In genomic region chr13:21435231-21435630, GRCh38 we compare ENCODE assay signal across 9 cellular contexts. TPM values are rescaled to one million over a fixed set of nuclear protein-coding genes. Genes with fewer than 3 reads are reported as not detected.
DNase-seq lines count a peak whose midpoint lies in the region; ATAC-seq and TF ChIP-seq lines count a peak whose summit lies in the region.
"Had no signal": no experiment of that assay in that cellular context is flagged by ENCODE, and none has a peak within 500 bp of the region (broad histone marks: within the 10 kb centered on the region; RNA-seq: fewer than 3 reads in every experiment).

No MANE protein-coding gene starts in this region.

- peaks cover 36% of the 10 kb centered on the region for H3K4me1 Mint-ChIP-seq in activated T-cell treated with anti-CD3 and anti-CD28 coated beads, Interleukin-2, amount 50 U/mL, for 72 hours (ENCODE audit: low read depth)
- peaks cover 42% of the 10 kb centered on the region for H3K4me1 Mint-ChIP-seq in activated T-cell treated with anti-CD3 and anti-CD28 coated beads, Interleukin-2, amount 50 U/mL, for 4 hours (ENCODE audit: low read depth)
- peaks cover 28% of the 10 kb centered on the region for H3K4me1 Mint-ChIP-seq in activated naive CD8-positive, alpha-beta T cell treated with anti-CD3 and anti-CD28 coated beads for 36 hours
- H3K4me1 Mint-ChIP-seq in immature natural killer cell = peaks cover 65 to 82% of the 10 kb centered on the region in 2 donors
- no peaks in the 10 kb centered on the region for H3K4me1 Mint-ChIP-seq in nephron progenitor cell

- H3K27ac ChIP-seq in stomach = peak overlapping the region in 4 of 5 donors; percentile 59 to 89 (median 72)

- TF ChIP-seq CTCF in stomach (IDR thresholded peaks at IDR 0.05) = no peak
- no peak for TF ChIP-seq CTCF in nephron progenitor cell (IDR thresholded peaks at IDR 0.05)

- H3K36me3 Mint-ChIP-seq in activated T-cell treated with anti-CD3 and anti-CD28 coated beads, Interleukin-2, amount 50 U/mL, for 72 hours (ENCODE audit: insufficient read depth in 2 of 2) = peaks cover 6 to 27% of the 10 kb centered on the region in 2 donors
- H3K36me3 Mint-ChIP-seq in activated T-cell treated with anti-CD3 and anti-CD28 coated beads, Interleukin-2, amount 50 U/mL, for 4 hours (ENCODE audit: insufficient read depth) = peaks cover 28% of the 10 kb centered on the region
- H3K36me3 Mint-ChIP-seq in activated naive CD8-positive, alpha-beta T cell treated with anti-CD3 and anti-CD28 coated beads for 36 hours = peaks cover 55% of the 10 kb centered on the region
- H3K36me3 Mint-ChIP-seq in immature natural killer cell (peaks cover under 1 to 19% (median 7%) of the 10 kb centered on the region in 3 donors), nephron progenitor cell (ENCODE audit: low read depth) (peaks cover 90% of the 10 kb centered on the region)

- no peak for DNase-seq in activated T-cell treated with anti-CD3 and anti-CD28 coated beads, Interleukin-2, amount 50 U/mL, for 72 hours
- DNase-seq in activated T-cell treated with anti-CD3 and anti-CD28 coated beads, Interleukin-2, amount 50 U/mL, for 4 hours = no peak
- no peak for DNase-seq in activated naive CD8-positive, alpha-beta T cell treated with anti-CD3 and anti-CD28 coated beads for 36 hours
- DNase-seq in immature natural killer cell (no peak), stomach (no peak), nephron progenitor cell (no peak), NCI-H1417 treated with DMSO at 0.1 percent for 48 hours (lab: John Stamatoyannopoulos, UW) (no peak), ACHN (no peak)
- DNase-seq: NCI-H510A had no signal

- H3K36me3 ChIP-seq in stomach = peaks cover 0 to 4% (median 0%) of the 10 kb centered on the region in 4 donors

- H3K9me3 ChIP-seq in stomach = peaks cover 0 to 11% (median 5%) of the 10 kb centered on the region in 4 donors

- peaks cover 7 to 9% of the 10 kb centered on the region in 2 donors for H3K9me3 Mint-ChIP-seq in activated T-cell treated with anti-CD3 and anti-CD28 coated beads, Interleukin-2, amount 50 U/mL, for 72 hours
- H3K9me3 Mint-ChIP-seq in activated T-cell treated with anti-CD3 and anti-CD28 coated beads, Interleukin-2, amount 50 U/mL, for 4 hours = peaks cover 14% of the 10 kb centered on the region
- H3K9me3 Mint-ChIP-seq in activated naive CD8-positive, alpha-beta T cell treated with anti-CD3 and anti-CD28 coated beads for 36 hours = peaks cover 22% of the 10 kb centered on the region
- peaks cover 0 to 4% (median 1%) of the 10 kb centered on the region in 6 donors for H3K9me3 Mint-ChIP-seq in immature natural killer cell
- H3K9me3 Mint-ChIP-seq in nephron progenitor cell = peaks cover 88% of the 10 kb centered on the region

- peaks cover 0 to 32% (median 5%) of the 10 kb centered on the region in 4 donors for H3K4me1 ChIP-seq in stomach

- H3K4me3 Mint-ChIP-seq in activated T-cell treated with anti-CD3 and anti-CD28 coated beads, Interleukin-2, amount 50 U/mL, for 72 hours = peak overlapping the region; percentile 45 to 47
- H3K4me3 Mint-ChIP-seq in activated T-cell treated with anti-CD3 and anti-CD28 coated beads, Interleukin-2, amount 50 U/mL, for 4 hours = no peak overlapping the region
- H3K4me3 Mint-ChIP-seq in activated naive CD8-positive, alpha-beta T cell treated with anti-CD3 and anti-CD28 coated beads for 36 hours = no peak overlapping the region
- H3K4me3 Mint-ChIP-seq in immature natural killer cell (peak overlapping the region; percentile 73 to 81 (median 77)), nephron progenitor cell (no peak overlapping the region)

- ATAC-seq in activated T-cell treated with anti-CD3 and anti-CD28 coated beads, Interleukin-2, amount 50 U/mL, for 72 hours (replicated peaks in 1 of 2) = no peak
- ATAC-seq in activated T-cell treated with anti-CD3 and anti-CD28 coated beads, Interleukin-2, amount 50 U/mL, for 4 hours = no peak

- TF ChIP-seq POLR2A in stomach (IDR thresholded peaks at IDR 0.05) = no peak

- no peaks in the 10 kb centered on the region for H3K27me3 Mint-ChIP-seq in activated T-cell treated with anti-CD3 and anti-CD28 coated beads, Interleukin-2, amount 50 U/mL, for 72 hours (ENCODE audit: low read depth)
- H3K27me3 Mint-ChIP-seq in activated T-cell treated with anti-CD3 and anti-CD28 coated beads, Interleukin-2, amount 50 U/mL, for 4 hours (ENCODE audit: low read depth) = no peaks in the 10 kb centered on the region
- no peaks in the 10 kb centered on the region for H3K27me3 Mint-ChIP-seq in activated naive CD8-positive, alpha-beta T cell treated with anti-CD3 and anti-CD28 coated beads for 36 hours
- H3K27me3 Mint-ChIP-seq in immature natural killer cell (ENCODE audit: low read depth in 3 of 3) (no peaks in the 10 kb centered on the region), nephron progenitor cell (ENCODE audit: low read depth, poor library complexity) (no peaks in the 10 kb centered on the region)

- H3K4me3 ChIP-seq in stomach = no peak overlapping the region

- H3K27me3 ChIP-seq in stomach = no peaks in the 10 kb centered on the region

- 73 to 92% (median 84%) methylated on average over 2 of the region's 2 CpGs for WGBS in stomach, 5 donors

- in situ Hi-C loops in ACHN (cut with HindIII; ENCODE audit: low pct_ligation_motif_present, low pct_unique_long_range_greater_than_20kb, low sequenced_read_pairs) = no loop called here

- intact Hi-C loops in stomach (cut with DNase I; ENCODE audit: low total_unique reads) = no loop called here

- TF ChIP-seq EP300 in stomach (IDR thresholded peaks at IDR 0.05) = no peak

- H3K27ac Mint-ChIP-seq in activated T-cell treated with anti-CD3 and anti-CD28 coated beads, Interleukin-2, amount 50 U/mL, for 72 hours = peak overlapping the region; percentile 1
- peak overlapping the region; percentile 1 for H3K27ac Mint-ChIP-seq in activated naive CD8-positive, alpha-beta T cell treated with anti-CD3 and anti-CD28 coated beads for 36 hours
- peak overlapping the region; percentile 77 to 94 (median 86) for H3K27ac Mint-ChIP-seq in immature natural killer cell
- H3K27ac Mint-ChIP-seq in nephron progenitor cell = no peak overlapping the region

RNA-seq across cellular contexts. Expression of gene ZDHHC20, which starts 23.9 kb away (rescaled TPM):
- 10 to 100 TPM; 44.1 to 58.5 TPM for total RNA-seq in activated T-cell treated with anti-CD3 and anti-CD28 coated beads, Interleukin-2, amount 50 U/mL, for 72 hours
- total RNA-seq in activated T-cell treated with anti-CD3 and anti-CD28 coated beads, Interleukin-2, amount 50 U/mL, for 4 hours = 10 to 100 TPM; 45.5 to 51.6 (median 48.9) TPM
- 10 to 100 TPM; 52.0 to 52.8 TPM for total RNA-seq in activated naive CD8-positive, alpha-beta T cell treated with anti-CD3 and anti-CD28 coated beads for 36 hours
- polyA plus RNA-seq in immature natural killer cell (10 to 100 TPM; 23.8 to 67.7 (median 61.3) TPM), stomach (10 to 100 TPM; 15.5 to 24.6 (median 16.4) TPM)
- total RNA-seq in stomach = 100 to 1,000 TPM in 1 of 5 donors, 10 to 100 TPM in 4; 13.9 to 329 (median 55.4) TPM

Comparison
In these comparisons a context has a peak if more than half of its experiments do, and no peak if none do; other contexts are left out.
1. H3K4me3 Mint-ChIP-seq: peak in activated T-cell treated with anti-CD3 and anti-CD28 coated beads, Interleukin-2, amount 50 U/mL, for 72 hours (2 of 2) and immature natural killer cell (5 of 5); none in activated T-cell treated with anti-CD3 and anti-CD28 coated beads, Interleukin-2, amount 50 U/mL, for 4 hours (single experiment), activated naive CD8-positive, alpha-beta T cell treated with anti-CD3 and anti-CD28 coated beads for 36 hours (single experiment) and nephron progenitor cell (single experiment).